In the genomic region with DNA sequence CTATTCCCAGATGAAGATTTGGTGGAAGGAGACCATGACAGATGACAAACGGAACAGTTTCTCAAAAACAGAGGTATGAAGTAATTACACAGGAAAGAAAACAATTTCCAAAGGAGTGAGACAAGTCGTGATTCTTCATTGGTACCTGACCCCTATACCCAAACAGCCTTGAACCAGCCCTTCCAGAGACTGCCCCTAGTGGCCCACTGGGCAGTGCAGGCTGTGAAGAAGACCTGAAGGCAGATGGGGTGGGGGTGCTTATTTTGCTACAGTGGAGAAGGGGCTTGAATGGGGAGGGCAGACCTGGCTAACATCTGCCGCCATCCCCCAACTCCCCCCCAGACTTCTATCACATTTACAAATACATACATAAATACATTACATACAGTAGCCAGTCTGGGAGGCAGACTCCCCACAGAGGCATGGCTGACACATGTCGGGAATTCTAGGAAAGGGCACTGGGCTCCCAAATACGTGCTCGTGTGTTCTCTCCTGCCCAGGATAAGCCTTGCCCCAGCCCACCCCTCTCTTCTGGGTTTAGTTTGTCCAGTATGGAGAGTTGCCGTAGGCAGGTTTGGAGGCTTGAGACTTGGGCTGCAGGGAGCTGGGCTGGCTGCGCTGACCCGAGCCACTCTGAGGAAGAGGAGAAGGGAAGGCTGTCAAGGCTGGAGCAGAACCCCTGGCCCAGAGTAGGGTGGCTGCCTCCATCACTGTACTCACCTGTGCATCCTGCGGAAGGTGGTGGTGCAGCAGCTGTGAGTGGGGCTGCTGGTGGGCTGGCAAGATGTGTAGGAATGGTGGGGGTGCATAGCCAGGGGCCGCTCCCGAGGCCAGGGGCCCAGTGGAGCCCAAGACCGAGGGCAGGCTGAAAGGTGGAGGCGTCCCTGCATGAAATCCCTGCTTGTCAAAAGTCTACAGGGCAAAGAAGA, we compare ENCODE assay signal across 9 cellular contexts.
DNase-seq lines count a peak whose midpoint lies in the region; ATAC-seq, FAIRE-seq and TF ChIP-seq lines count a peak whose summit lies in the region.
"Had no signal": no experiment of that assay in that cellular context is flagged by ENCODE, and none has a peak within 500 bp of the region (broad histone marks: within the 10 kb centered on the region; RNA-seq: fewer than 3 reads in every experiment).

No MANE protein-coding gene starts in this region.

- H3K36me3 Mint-ChIP-seq in chondrocyte (ENCODE audit: low read depth) (peaks cover 27% of the 10 kb centered on the region), osteocyte (ENCODE audit: unreplicated experiment) (peaks cover 48% of the 10 kb centered on the region)

- TF ChIP-seq EP300 in A549 (IDR thresholded peaks at IDR 0.05) = no peak

- TF ChIP-seq RAD21 in A549 (conservative IDR thresholded peaks at IDR 0.05 in 1 of 2, IDR thresholded peaks at IDR 0.05 in 1 of 2) = peak; percentile 27 to 36; a peak in 2 of 5 replicates

- H3K4me3 ChIP-seq in A549 (no peak overlapping the region), GM12865 (ENCODE audit: low read depth, low read length) (no peak overlapping the region), OCI-LY7 (ENCODE audit: low read depth, low read length, poor library complexity, severe bottlenecking) (no peak overlapping the region)

- no peaks in the 10 kb centered on the region for H3K9me2 ChIP-seq in OCI-LY7 (ENCODE audit: insufficient read depth, low read length)

- peaks cover 12% of the 10 kb centered on the region for H3K4me1 Mint-ChIP-seq in chondrocyte (ENCODE audit: low read depth)
- peaks cover 4% of the 10 kb centered on the region for H3K4me1 Mint-ChIP-seq in osteocyte (ENCODE audit: unreplicated experiment)

- intact Hi-C loops in OCI-LY7 (cut with micrococcal nuclease; ENCODE audit: unreplicated experiment) = loop anchor here (10.0 kb wide), 3 partner anchors 153 to 313 kb away; no protein-coding TSS in a partner anchor

- CTCF ChIA-PET in A549 (lab: Yijun Ruan, JAX) (interaction anchor here (0.5 to 9.2 kb wide), 8 partner anchors 8 to 108 kb away, joined by 3 to 117 read pairs (median 3); no protein-coding TSS in a partner anchor), OCI-LY7 (lab: Charles Lee; ENCODE audit: unreplicated experiment) (no interaction called here)

- TF ChIP-seq CTCF in A549 (IDR thresholded peaks at IDR 0.05) (peak; percentile 49), GM12865 (IDR thresholded peaks at IDR 0.05; ENCODE audit: insufficient read depth, low read depth, low read length, missing control alignments) (peak; percentile 74), OCI-LY7 (conservative IDR thresholded peaks at IDR 0.05; ENCODE audit: low read length) (peak; percentile 86), chondrocyte (IDR thresholded peaks at IDR 0.05) (peak; percentile 80), osteocyte (IDR thresholded peaks at IDR 0.05) (peak; percentile 70)

- no peak overlapping the region for H2AFZ ChIP-seq in OCI-LY7 (ENCODE audit: low read length)

- no peak for TF ChIP-seq POLR2A in A549 (IDR thresholded peaks at IDR 0.05; ENCODE audit: low read length)

- POLR2A ChIA-PET in A549 (lab: Yijun Ruan, JAX) = no interaction called here
- POLR2A ChIA-PET in OCI-LY7 (lab: Charles Lee) = no interaction called here

- BruUV-seq in OCI-LY7 (replicated peaks; lab: Mats Ljungman, UMichigan) = TSS peak; percentile 43

- no peaks in the 10 kb centered on the region for H3K9me3 Mint-ChIP-seq in chondrocyte (ENCODE audit: low read depth)
- no peaks in the 10 kb centered on the region for H3K9me3 Mint-ChIP-seq in osteocyte (ENCODE audit: unreplicated experiment)

- peak; percentile 47 to 57 for DNase-seq in A549 (ENCODE audit: low read depth in 1 of 2, low spot score in 1 of 2)
- peak; percentile 42 for DNase-seq in GM12865 (ENCODE audit: low read depth)
- peak; percentile 52 for DNase-seq in OCI-LY7 (ENCODE audit: low spot score)
- DNase-seq in chondrocyte (ENCODE audit: low spot score) = no peak
- no peak for DNase-seq in osteocyte (ENCODE audit: extremely low spot score, unreplicated experiment)
- no peak for DNase-seq in NCI-H748 treated with DMSO at 0.1 percent for 48 hours (lab: John Stamatoyannopoulos, UW)
- DNase-seq in NK-92 (lab: John Stamatoyannopoulos, UW; ENCODE audit: unreplicated experiment) = no peak

- H3K4me3 Mint-ChIP-seq in chondrocyte (ENCODE audit: unreplicated experiment) (no peak overlapping the region), osteocyte (ENCODE audit: unreplicated experiment) (no peak overlapping the region)

- H3K36me3 ChIP-seq in OCI-LY7 (ENCODE audit: insufficient read depth, low read length) = peaks cover 100% of the 10 kb centered on the region

- ATAC-seq in A549 (peak; percentile 46 to 63; a peak in 3 of 6 replicates), HG03039 (IDR thresholded peaks at IDR 0.05; ENCODE audit: unreplicated experiment) (no peak)

- no peak overlapping the region for H3K4me2 ChIP-seq in A549
- H3K4me2 ChIP-seq in OCI-LY7 (ENCODE audit: low read length) = no peak overlapping the region

- H4K20me1 ChIP-seq in OCI-LY7 (ENCODE audit: insufficient read depth, low read length) = no peaks in the 10 kb centered on the region

- no peaks in the 10 kb centered on the region for H3K79me2 ChIP-seq in OCI-LY7 (ENCODE audit: insufficient read depth, low read depth, low read length)

- H3K4me1 ChIP-seq in A549 (peaks cover 5% of the 10 kb centered on the region; the same call in 1 of the 3 replicates), OCI-LY7 (ENCODE audit: insufficient read depth, low read length, poor library complexity, severe bottlenecking) (peaks cover 11% of the 10 kb centered on the region)

- H3K9me3 ChIP-seq in A549 (no peaks in the 10 kb centered on the region), OCI-LY7 (ENCODE audit: low read length) (no peaks in the 10 kb centered on the region)

- H3K27ac ChIP-seq in A549 (no peak overlapping the region), OCI-LY7 (ENCODE audit: low read depth, low read length, poor library complexity, severe bottlenecking) (no peak overlapping the region)

- 90% methylated on average over 14 of the region's 14 CpGs for WGBS in A549 (ENCODE audit: missing lambda C conversion rate)

- H3K27ac Mint-ChIP-seq in chondrocyte (ENCODE audit: unreplicated experiment) = no peak overlapping the region
- peak overlapping the region; percentile 9 for H3K27ac Mint-ChIP-seq in osteocyte (ENCODE audit: unreplicated experiment)

- no peak for FAIRE-seq in A549 (lab: Jason Lieb, UNC)
- FAIRE-seq: endometrium had no signal

- H3K27me3 Mint-ChIP-seq in chondrocyte (ENCODE audit: low read depth) (no peaks in the 10 kb centered on the region), osteocyte (ENCODE audit: unreplicated experiment) (no peaks in the 10 kb centered on the region)

TF ChIP-seq in A549, 52 proteins besides CTCF, POLR2A, EP300 and RAD21 (continues in another document):
- TF ChIP-seq RARB (CRISPR knock-in tag; IDR thresholded peaks at IDR 0.05) (no peak), GATA3 (IDR thresholded peaks at IDR 0.05; ENCODE audit: borderline replicate concordance) (no peak), TP53 (CRISPR knock-in tag; IDR thresholded peaks at IDR 0.05) (no peak), PBX3 (IDR thresholded peaks at IDR 0.05) (no peak), SREBF2 (IDR thresholded peaks at IDR 0.05) (no peak), KDM5A (IDR thresholded peaks at IDR 0.05) (no peak), BHLHE40 (IDR thresholded peaks at IDR 0.05; ENCODE audit: low read depth, low read length) (no peak), JUN (IDR thresholded peaks at IDR 0.05) (no peak; a peak in 1 of 5 replicates), RFX5 (IDR thresholded peaks at IDR 0.05) (no peak), RNF2 (IDR thresholded peaks at IDR 0.05; ENCODE audit: borderline replicate concordance, low read depth) (no peak), HDAC2 (IDR thresholded peaks at IDR 0.05) (no peak), CBX2 (IDR thresholded peaks at IDR 0.05; ENCODE audit: borderline replicate concordance, low read depth) (no peak)
- TF ChIP-seq, protein P1, sequence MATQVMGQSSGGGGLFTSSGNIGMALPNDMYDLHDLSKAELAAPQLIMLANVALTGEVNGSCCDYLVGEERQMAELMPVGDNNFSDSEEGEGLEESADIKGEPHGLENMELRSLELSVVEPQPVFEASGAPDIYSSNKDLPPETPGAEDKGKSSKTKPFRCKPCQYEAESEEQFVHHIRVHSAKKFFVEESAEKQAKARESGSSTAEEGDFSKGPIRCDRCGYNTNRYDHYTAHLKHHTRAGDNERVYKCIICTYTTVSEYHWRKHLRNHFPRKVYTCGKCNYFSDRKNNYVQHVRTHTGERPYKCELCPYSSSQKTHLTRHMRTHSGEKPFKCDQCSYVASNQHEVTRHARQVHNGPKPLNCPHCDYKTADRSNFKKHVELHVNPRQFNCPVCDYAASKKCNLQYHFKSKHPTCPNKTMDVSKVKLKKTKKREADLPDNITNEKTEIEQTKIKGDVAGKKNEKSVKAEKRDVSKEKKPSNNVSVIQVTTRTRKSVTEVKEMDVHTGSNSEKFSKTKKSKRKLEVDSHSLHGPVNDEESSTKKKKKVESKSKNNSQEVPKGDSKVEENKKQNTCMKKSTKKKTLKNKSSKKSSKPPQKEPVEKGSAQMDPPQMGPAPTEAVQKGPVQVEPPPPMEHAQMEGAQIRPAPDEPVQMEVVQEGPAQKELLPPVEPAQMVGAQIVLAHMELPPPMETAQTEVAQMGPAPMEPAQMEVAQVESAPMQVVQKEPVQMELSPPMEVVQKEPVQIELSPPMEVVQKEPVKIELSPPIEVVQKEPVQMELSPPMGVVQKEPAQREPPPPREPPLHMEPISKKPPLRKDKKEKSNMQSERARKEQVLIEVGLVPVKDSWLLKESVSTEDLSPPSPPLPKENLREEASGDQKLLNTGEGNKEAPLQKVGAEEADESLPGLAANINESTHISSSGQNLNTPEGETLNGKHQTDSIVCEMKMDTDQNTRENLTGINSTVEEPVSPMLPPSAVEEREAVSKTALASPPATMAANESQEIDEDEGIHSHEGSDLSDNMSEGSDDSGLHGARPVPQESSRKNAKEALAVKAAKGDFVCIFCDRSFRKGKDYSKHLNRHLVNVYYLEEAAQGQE (IDR thresholded peaks at IDR 0.05) = no peak

Comparison
In these comparisons a context has a peak if more than half of its experiments do, and no peak if none do; other contexts are left out.
1. DNase-seq: peak in A549 (2 of 2), GM12865 (single experiment) and OCI-LY7 (single experiment); none in chondrocyte (single experiment), osteocyte (single experiment), NCI-H748 treated with DMSO at 0.1 percent for 48 hours (single experiment) and NK-92 (single experiment).
2. Peak in every context shown above with its lines, with median percentiles within 50 percentile points of each other: CTCF ChIP-seq.